ENCODE assay signal across 19 cellular contexts in the genomic region with DNA sequence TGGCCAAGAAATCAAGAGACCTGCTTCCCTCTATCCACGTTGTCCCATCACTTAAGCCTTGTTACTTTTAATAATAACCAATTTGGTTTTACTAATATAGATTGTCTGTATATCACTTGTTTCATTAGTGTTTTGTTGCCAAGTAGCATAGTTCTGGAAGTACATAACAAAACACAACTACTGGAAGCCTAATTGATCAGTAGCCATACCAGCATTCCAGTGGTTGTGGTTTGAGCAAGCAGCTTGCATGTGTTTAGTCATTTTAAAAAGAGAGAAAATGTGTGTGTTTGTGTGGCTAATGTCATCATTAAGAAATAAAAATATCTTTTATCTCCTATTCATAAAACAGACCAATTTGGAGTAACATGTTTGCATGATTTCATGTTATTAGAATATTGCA.
DNase-seq lines count a peak whose midpoint lies in the region; ATAC-seq, FAIRE-seq and TF ChIP-seq lines count a peak whose summit lies in the region.
"Had no signal": no experiment of that assay in that cellular context is flagged by ENCODE, and none has a peak within 500 bp of the region (broad histone marks: within the 10 kb centered on the region; RNA-seq: fewer than 3 reads in every experiment).

No MANE protein-coding gene starts in this region.

- peaks cover 54% of the 10 kb centered on the region for H4K20me1 ChIP-seq in smooth muscle cell (ENCODE audit: low read depth)

- H3K27ac ChIP-seq in smooth muscle cell (ENCODE audit: low read depth) (peak overlapping the region; percentile 56), small intestine (ENCODE audit: low read depth in 1 of 2, low read length in 1 of 2) (no peak overlapping the region)
- H3K27ac ChIP-seq: body of pancreas, KMS-11, ovary, vagina had no signal

- no peak overlapping the region for H2AFZ ChIP-seq in smooth muscle cell (ENCODE audit: low read depth)

- H3K4me3 ChIP-seq in fibroblast of villous mesenchyme (ENCODE audit: low read depth, low read length) (no peak overlapping the region), smooth muscle cell (no peak overlapping the region), H7 (ENCODE audit: insufficient read depth, low read depth, low read length) (no peak overlapping the region), small intestine (ENCODE audit: low read depth in 1 of 2, low read length in 2 of 2) (no peak overlapping the region)
- H3K4me3 ChIP-seq: body of pancreas, mucosa of descending colon, ovary, vagina had no signal

- peak overlapping the region; percentile 48 for H3K9ac ChIP-seq in smooth muscle cell (ENCODE audit: low read depth)
- H3K9ac ChIP-seq: KMS-11 had no signal

- H3K36me3 ChIP-seq in smooth muscle cell (ENCODE audit: low read depth) (no peaks in the 10 kb centered on the region), H7 (replicated peaks; ENCODE audit: control insufficient read depth, insufficient read depth, low read length) (no peaks in the 10 kb centered on the region), small intestine (ENCODE audit: control insufficient read depth in 2 of 2, insufficient read depth in 2 of 2, low read length in 2 of 2) (no peaks in the 10 kb centered on the region)
- H3K36me3 ChIP-seq: ovary, vagina had no signal

- no peak for ATAC-seq in HG03439 (IDR thresholded peaks at IDR 0.05; ENCODE audit: unreplicated experiment)
- ATAC-seq: body of pancreas; CD8-positive, alpha-beta T cell; mucosa of descending colon; stimulated activated naive CD8-positive, alpha-beta T cell treated with anti-CD3 and anti-CD28 coated beads, Interleukin-15, Interleukin-2, amounts not matched to agents 100 U/mL and 50 U/mL, for 24 hours had no signal

- DNase-seq in GM04504 (ENCODE audit: low read depth) (peak; percentile 57), amniotic epithelial cell (ENCODE audit: low read depth) (peak; percentile 74), fibroblast of villous mesenchyme (ENCODE audit: low read depth) (peak; percentile 55), smooth muscle cell (lab: John Stamatoyannopoulos, UW; ENCODE audit: unreplicated experiment) (no peak), H7 (no peak), small intestine (no peak)
- DNase-seq: activated effector memory CD4-positive, alpha-beta T cell treated with anti-CD3 and anti-CD28 coated beads, Interleukin-2, amount 50 U/mL, for 16 hours; body of pancreas; CD8-positive, alpha-beta T cell; kidney; mucosa of descending colon; NCI-H146; NCI-H510A treated with DMSO at 0.1 percent for 48 hours; ovary; stimulated activated naive CD8-positive, alpha-beta T cell treated with anti-CD3 and anti-CD28 coated beads, Interleukin-15, Interleukin-2, amounts not matched to agents 100 U/mL and 50 U/mL, for 24 hours; T-helper 1 cell had no signal

- peaks cover 10% of the 10 kb centered on the region for H3K4me1 ChIP-seq in smooth muscle cell (ENCODE audit: low read depth)
- H3K4me1 ChIP-seq in small intestine (ENCODE audit: control insufficient read depth in 2 of 2, insufficient read depth in 1 of 2, low read depth in 1 of 2, low read length in 1 of 2) = no peaks in the 10 kb centered on the region
- H3K4me1 ChIP-seq: body of pancreas had no signal

- H3K9me3 ChIP-seq in smooth muscle cell (replicated peaks; ENCODE audit: low read depth) = no peaks in the 10 kb centered on the region
- no peaks in the 10 kb centered on the region for H3K9me3 ChIP-seq in small intestine (ENCODE audit: control insufficient read depth, low read depth)
- H3K9me3 ChIP-seq: body of pancreas, mucosa of descending colon, ovary, vagina had no signal

- 80% methylated on average over 1 of the region's 1 CpG for WGBS in smooth muscle cell (ENCODE audit: low lambda C conversion rate)
- 31 to 76% (median 73%) methylated on average over 1 of the region's 1 CpG for WGBS in small intestine, 3 donors

- TF ChIP-seq CTCF in fibroblast of villous mesenchyme (IDR thresholded peaks at IDR 0.05; ENCODE audit: insufficient read depth, low read depth, low read length) (no peak), smooth muscle cell (IDR thresholded peaks at IDR 0.05; ENCODE audit: borderline replicate concordance, insufficient read depth, poor library complexity, severe bottlenecking) (no peak)

- peak overlapping the region; percentile 9 for H3K4me2 ChIP-seq in smooth muscle cell
- H3K4me2 ChIP-seq: KMS-11 had no signal

- H3K27me3 ChIP-seq in smooth muscle cell (ENCODE audit: low read depth) (no peaks in the 10 kb centered on the region), H7 (ENCODE audit: control insufficient read depth, insufficient read depth, low read length) (no peaks in the 10 kb centered on the region), small intestine (ENCODE audit: control insufficient read depth in 2 of 2, insufficient read depth in 2 of 2, low read length in 2 of 2) (no peaks in the 10 kb centered on the region)
- H3K27me3 ChIP-seq: body of pancreas, ovary, vagina had no signal

- no peaks in the 10 kb centered on the region for H3F3A ChIP-seq in smooth muscle cell (ENCODE audit: low read depth)

- H3K79me2 ChIP-seq in smooth muscle cell (ENCODE audit: low read depth) = peaks cover 73% of the 10 kb centered on the region

- no peak for FAIRE-seq in small intestine (lab: Jason Lieb, UNC)

Comparison
In these comparisons a context has a peak if more than half of its experiments do, and no peak if none do; other contexts are left out.
1. DNase-seq: peak in GM04504 (single experiment), amniotic epithelial cell (single experiment) and fibroblast of villous mesenchyme (single experiment); none in smooth muscle cell (single experiment), H7 (single experiment) and small intestine (single experiment).